ENCODE assay signal across 8 cellular contexts in the genomic region with DNA sequence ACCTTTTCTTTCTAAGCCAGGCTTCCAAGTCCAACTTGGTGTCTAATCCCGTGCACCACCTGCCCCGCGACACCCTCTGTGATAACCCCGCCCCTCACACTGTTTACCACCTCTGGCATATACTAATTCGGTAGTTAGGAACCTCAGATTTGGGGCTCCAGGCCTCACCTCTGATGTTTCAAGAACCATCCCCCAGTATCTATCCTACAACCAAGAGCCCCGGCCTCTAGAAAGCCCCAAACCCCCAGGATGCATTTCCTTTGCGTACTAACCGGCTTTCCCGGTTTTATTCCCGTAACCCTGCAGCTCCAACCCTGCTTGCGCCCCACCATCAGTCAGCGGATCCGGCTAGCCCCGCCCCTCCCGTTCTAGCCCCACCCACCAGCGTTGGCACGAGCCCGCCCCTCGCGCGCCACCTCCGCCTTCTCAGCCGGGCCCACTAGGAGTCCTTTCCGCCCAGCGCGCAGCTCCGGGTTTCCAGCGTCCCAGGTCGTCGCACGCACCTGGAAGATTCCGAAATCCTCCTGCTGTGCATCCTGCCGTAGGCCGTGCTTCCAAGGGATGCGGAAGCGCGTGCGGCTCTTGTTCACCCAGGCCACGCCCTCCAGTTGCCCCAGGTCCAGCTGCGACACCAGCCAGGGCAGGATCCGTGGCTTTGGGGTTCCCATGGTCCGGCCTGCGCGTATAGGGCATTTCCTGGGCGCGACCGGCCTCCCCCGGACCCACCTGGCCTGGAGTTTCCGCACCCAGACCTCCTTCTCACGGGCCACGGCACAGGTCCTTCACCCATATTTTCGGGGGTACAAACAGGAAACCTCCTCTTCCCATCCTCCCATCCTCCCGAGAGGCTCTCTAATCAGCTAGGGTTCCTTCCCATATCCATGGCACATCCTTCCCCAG. TPM values are rescaled to one million over a fixed set of nuclear protein-coding genes. Genes with fewer than 3 reads are reported as not detected.
A peak's percentile ranks its signal among the peaks of the same experiment; 100 is the strongest.
DNase-seq lines count a peak whose midpoint lies in the region; ATAC-seq and TF ChIP-seq lines count a peak whose summit lies in the region.

No MANE protein-coding gene starts in this region.

- intact Hi-C loops in heart left ventricle (cut with DNase I) = loop anchor here in 2 of 10 donors (1.0 to 5.0 kb wide), 3 partner anchors 22 to 167 kb away; partner anchors contain the start of genes PRR12 (in 1 of the 2), RPS11 (in 1 of the 2) and SCAF1 (in 1 of the 2)
- intact Hi-C loops in transverse colon (cut with DNase I; ENCODE audit: low total_unique reads) = no loop called here

- H3K36me3 ChIP-seq in heart left ventricle (peaks cover 0 to 40% (median 35%) of the 10 kb centered on the region in 9 donors), transverse colon (peaks cover 0 to 14% (median 4%) of the 10 kb centered on the region in 4 donors)

- peak in 1 of 2 donors; percentile 57 for TF ChIP-seq POLR2A in heart left ventricle (IDR thresholded peaks at IDR 0.05)
- TF ChIP-seq POLR2A in transverse colon (IDR thresholded peaks at IDR 0.05) = peak; percentile 73

- peak overlapping the region; percentile 100 for H3K4me3 Mint-ChIP-seq in activated naive CD8-positive, alpha-beta T cell treated with anti-CD3 and anti-CD28 coated beads, Interleukin-2, amount 50 U/mL, for 24 hours

- peak; percentile 69 for DNase-seq in AG10803 (ENCODE audit: low read depth)
- peak; percentile 87 for DNase-seq in NCI-H1105 (lab: John Stamatoyannopoulos, UW)
- peak; percentile 98 for DNase-seq in SW480 (ENCODE audit: low spot score)
- peak; percentile 95 for DNase-seq in activated naive CD8-positive, alpha-beta T cell treated with anti-CD3 and anti-CD28 coated beads, Interleukin-2, amount 50 U/mL, for 24 hours
- peak; percentile 87 to 94 (median 90) for DNase-seq in heart left ventricle
- peak; percentile 72 for DNase-seq in pons (ENCODE audit: low spot score)
- peak; percentile 94 for DNase-seq in transverse colon

- in situ Hi-C loops in transverse colon (cut with MboI; ENCODE audit: low pct_ligation_motif_present in 1 of 4, low pct_unique_long_range_greater_than_20kb in 1 of 4, low sequenced_read_pairs in 3 of 4) = loop anchor here in 1 of 4 donors (10.0 kb wide), 1 partner anchor 80 kb away; the partner anchor contains the start of genes NOSIP and PRRG2

- peak overlapping the region; percentile 95 for H3K27ac Mint-ChIP-seq in activated naive CD8-positive, alpha-beta T cell treated with anti-CD3 and anti-CD28 coated beads, Interleukin-2, amount 50 U/mL, for 24 hours

- peak overlapping the region; percentile 63 to 95 (median 87) for H3K27ac ChIP-seq in heart left ventricle
- H3K27ac ChIP-seq in transverse colon = peak overlapping the region; percentile 88 to 100 (median 95)

- H3K4me3 ChIP-seq in AG10803 (ENCODE audit: low read length) (peak overlapping the region; percentile 95), heart left ventricle (peak overlapping the region; percentile 61 to 93 (median 76)), transverse colon (peak overlapping the region; percentile 63 to 93 (median 80))

- TF ChIP-seq EP300 in transverse colon (IDR thresholded peaks at IDR 0.05; ENCODE audit: low read depth) = no peak

- ATAC-seq in GM19455 (IDR thresholded peaks at IDR 0.05; ENCODE audit: unreplicated experiment) (peak; percentile 38), heart left ventricle (peak; percentile 44 to 87 (median 80))
- ATAC-seq in activated naive CD8-positive, alpha-beta T cell treated with anti-CD3 and anti-CD28 coated beads, Interleukin-2, amount 50 U/mL, for 24 hours = peak; percentile 64

- peaks cover 22% of the 10 kb centered on the region for H3K36me3 Mint-ChIP-seq in activated naive CD8-positive, alpha-beta T cell treated with anti-CD3 and anti-CD28 coated beads, Interleukin-2, amount 50 U/mL, for 24 hours (ENCODE audit: low read depth)

- WGBS in heart left ventricle, 4 donors = 1% methylated on average over 32 to 53 of the region's 53 CpGs
- WGBS in transverse colon (ENCODE audit: low coverage in 1 of 2), 2 donors = 1 to 2% methylated on average over 5 to 51 of the region's 53 CpGs

- H3K27me3 ChIP-seq in heart left ventricle (no peaks in the 10 kb centered on the region), transverse colon (no peaks in the 10 kb centered on the region)

- TF ChIP-seq CTCF in AG10803 (conservative IDR thresholded peaks at IDR 0.05; ENCODE audit: low read length) = peak; percentile 17; the same call in 1 of the 2 replicates
- TF ChIP-seq CTCF in heart left ventricle (IDR thresholded peaks at IDR 0.05) = peak in 7 of 12 donors; percentile 5 to 28 (median 16)
- peak in 4 of 5 experiments; percentile 33 to 68 (median 48) for TF ChIP-seq CTCF in transverse colon (IDR thresholded peaks at IDR 0.05)

- peaks cover 2% of the 10 kb centered on the region for H3K27me3 Mint-ChIP-seq in activated naive CD8-positive, alpha-beta T cell treated with anti-CD3 and anti-CD28 coated beads, Interleukin-2, amount 50 U/mL, for 24 hours

- H3K4me1 Mint-ChIP-seq in activated naive CD8-positive, alpha-beta T cell treated with anti-CD3 and anti-CD28 coated beads, Interleukin-2, amount 50 U/mL, for 24 hours = peaks cover 36% of the 10 kb centered on the region

- H3K9me3 ChIP-seq in heart left ventricle = no peaks in the 10 kb centered on the region
- no peaks in the 10 kb centered on the region for H3K9me3 ChIP-seq in transverse colon

- H3K9me3 Mint-ChIP-seq in activated naive CD8-positive, alpha-beta T cell treated with anti-CD3 and anti-CD28 coated beads, Interleukin-2, amount 50 U/mL, for 24 hours = no peaks in the 10 kb centered on the region

- H3K4me1 ChIP-seq in heart left ventricle (peaks cover 0 to 33% (median 17%) of the 10 kb centered on the region in 12 donors), transverse colon (peaks cover 7 to 25% (median 22%) of the 10 kb centered on the region in 4 donors)

RNA-seq across cellular contexts. Expression of gene IRF3, which starts 1.2 kb away (rescaled TPM):
- total RNA-seq in heart left ventricle = 10 to 100 TPM; 23.1 to 55.7 (median 30.5) TPM
- 10 to 100 TPM; 35.1 to 68.0 TPM for polyA plus RNA-seq in heart left ventricle
- total RNA-seq in transverse colon = 100 to 1,000 TPM in 2 of 4 donors, 10 to 100 TPM in 2; 73.0 to 164 (median 104) TPM

RNA-seq across cellular contexts. Expression of gene BCL2L12, which starts 1.3 kb away (rescaled TPM):
- total RNA-seq in heart left ventricle (10 to 100 TPM in 5 of 9 donors, 1 to 10 TPM in 4; 5.9 to 15.9 (median 10.0) TPM), transverse colon (10 to 100 TPM in 1 of 4 donors, 1 to 10 TPM in 3; 5.4 to 10.2 (median 6.9) TPM)
- polyA plus RNA-seq in heart left ventricle = 10 to 100 TPM; 14.2 to 18.6 TPM

RNA-seq across cellular contexts. Expression of gene PRMT1, which starts 12.7 kb away (rescaled TPM):
- total RNA-seq in heart left ventricle (100 to 1,000 TPM; 106 to 170 (median 124) TPM), transverse colon (100 to 1,000 TPM in 1 of 4 donors, 10 to 100 TPM in 3; 45.6 to 116 (median 70.3) TPM)
- 100 to 1,000 TPM; 113 to 283 TPM for polyA plus RNA-seq in heart left ventricle

RNA-seq across cellular contexts. Expression of gene SCAF1, which starts 22.4 kb away (rescaled TPM):
- total RNA-seq in heart left ventricle = 10 to 100 TPM; 24.5 to 52.8 (median 46.3) TPM
- 10 to 100 TPM; 26.9 to 28.2 TPM for polyA plus RNA-seq in heart left ventricle
- 100 to 1,000 TPM in 1 of 4 donors, 10 to 100 TPM in 3; 20.2 to 118 (median 32.7) TPM for total RNA-seq in transverse colon

RNA-seq across cellular contexts. Expression of gene RRAS, which starts 24.5 kb away (rescaled TPM):
- total RNA-seq in heart left ventricle (100 to 1,000 TPM in 7 of 9 donors, 10 to 100 TPM in 2; 64.4 to 149 (median 110) TPM), transverse colon (10 to 100 TPM; 31.8 to 97.6 (median 58.2) TPM)
- 100 to 1,000 TPM; 133 to 177 TPM for polyA plus RNA-seq in heart left ventricle

Comparison
In these comparisons a context has a peak if more than half of its experiments do, and no peak if none do; other contexts are left out.
1. Peak in every context shown above with its lines: DNase-seq, ATAC-seq, H3K4me3 ChIP-seq and H3K27ac ChIP-seq.